ENCODE assay signal across 8 cellular contexts in the genomic region with DNA sequence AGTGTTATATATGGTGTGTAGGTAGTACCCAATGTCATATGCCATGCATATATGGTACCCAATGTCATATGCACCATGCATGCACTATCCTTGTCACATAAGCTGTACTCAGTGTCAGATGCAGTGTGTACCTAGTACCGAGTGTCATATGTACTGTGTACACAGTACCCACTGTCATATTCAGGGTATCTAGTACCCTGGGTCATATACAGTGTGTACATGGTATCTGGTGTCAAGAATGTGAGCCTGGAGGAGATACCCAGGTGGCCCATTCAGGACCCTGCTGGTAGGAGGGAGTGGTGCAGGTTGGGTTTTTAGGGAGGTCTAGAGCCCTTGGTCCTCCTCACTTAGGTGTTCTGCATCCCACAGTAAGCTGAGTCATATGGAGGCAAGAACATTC. TPM values are rescaled to one million over a fixed set of nuclear protein-coding genes. Genes with fewer than 3 reads are reported as not detected.
DNase-seq lines count a peak whose midpoint lies in the region; ATAC-seq, FAIRE-seq and TF ChIP-seq lines count a peak whose summit lies in the region.

No MANE protein-coding gene starts in this region.

- H4K20me1 ChIP-seq in PC-9 (ENCODE audit: insufficient read depth) (peaks cover 10% of the 10 kb centered on the region), keratinocyte (ENCODE audit: control insufficient read depth, extremely low read depth, insufficient read depth, low read length) (peaks cover 10% of the 10 kb centered on the region)

- no peak for TF ChIP-seq POLR2A in H54 (IDR thresholded peaks at IDR 0.05; ENCODE audit: low read depth, low read length)

- H3K27ac Mint-ChIP-seq in Calu3 (ENCODE audit: unreplicated experiment): no peak overlapping the region
- H3K27ac Mint-ChIP-seq in activated naive CD4-positive, alpha-beta T cell treated with anti-CD3 and anti-CD28 coated beads for 36 hours: no peak overlapping the region
- no peak overlapping the region for H3K27ac Mint-ChIP-seq in stimulated activated naive CD8-positive, alpha-beta T cell treated with anti-CD3 and anti-CD28 coated beads, Interleukin-15, Interleukin-2, amounts not matched to agents 100 ng/mL and 50 ng/mL, for 24 hours

- H3K27ac ChIP-seq in PC-9: no peak overlapping the region
- H3K27ac ChIP-seq in keratinocyte (ENCODE audit: control insufficient read depth, insufficient read depth, low read length): no peak overlapping the region

- peaks cover 30% of the 10 kb centered on the region for H3K4me1 ChIP-seq in PC-9 (replicated peaks; ENCODE audit: insufficient read depth)
- H3K4me1 ChIP-seq in keratinocyte (ENCODE audit: control insufficient read depth, extremely low read depth, insufficient read depth, low read length): peaks cover 32% of the 10 kb centered on the region

- H3K36me3 ChIP-seq in PC-9 (ENCODE audit: low read depth) (no peaks in the 10 kb centered on the region), keratinocyte (ENCODE audit: control insufficient read depth in 2 of 2, extremely low read depth in 1 of 2, insufficient read depth in 2 of 2, low read length in 2 of 2) (no peaks in the 10 kb centered on the region)

- peak overlapping the region; percentile 78 for H3K4me2 ChIP-seq in PC-9
- peak overlapping the region; percentile 96 for H3K4me2 ChIP-seq in keratinocyte (ENCODE audit: control insufficient read depth, extremely low read depth, insufficient read depth, low read depth, low read length)

- H3K9me1 ChIP-seq in keratinocyte (ENCODE audit: control insufficient read depth, extremely low read depth, insufficient read depth, low read length): peaks cover 5% of the 10 kb centered on the region

- FAIRE-seq in H54 (lab: Jason Lieb, UNC): peak; percentile 20
- FAIRE-seq in keratinocyte (lab: Jason Lieb, UNC): no peak

- no TSS peak for BruUV-seq in Calu3 (replicated peaks; lab: Mats Ljungman, UMichigan)
- no TSS peak for BruUV-seq in PC-9 (replicated peaks; lab: Mats Ljungman, UMichigan)

- H3K9ac ChIP-seq in keratinocyte (ENCODE audit: control insufficient read depth, extremely low read depth, insufficient read depth, low read length): no peak overlapping the region

- H2AFZ ChIP-seq in PC-9: no peak overlapping the region
- H2AFZ ChIP-seq in keratinocyte (ENCODE audit: control insufficient read depth, low read length): no peak overlapping the region

- ATAC-seq in left colon: no peak

- H3K27me3 ChIP-seq in PC-9 (ENCODE audit: insufficient read depth, low read depth): no peaks in the 10 kb centered on the region
- H3K27me3 ChIP-seq in keratinocyte (ENCODE audit: control insufficient read depth, extremely low read depth, insufficient read depth, low read length): no peaks in the 10 kb centered on the region

- intact Hi-C loops in Calu3 (cut with micrococcal nuclease; ENCODE audit: unreplicated experiment): no loop called here
- intact Hi-C loops in PC-9 (cut with micrococcal nuclease; ENCODE audit: unreplicated experiment): no loop called here
- intact Hi-C loops in activated naive CD4-positive, alpha-beta T cell treated with anti-CD3 and anti-CD28 coated beads for 36 hours (cut with micrococcal nuclease): loop anchor here (2.0 to 5.0 kb wide), 3 partner anchors 46 to 920 kb away; partner anchors contain the start of genes GTPBP4 and WDR37
- intact Hi-C loops in left colon (cut with DNase I, micrococcal nuclease): no loop called here

- CTCF ChIA-PET in Calu3 (lab: Charles Lee) (no interaction called here), PC-9 (lab: Charles Lee) (no interaction called here)
- CTCF ChIA-PET in activated naive CD4-positive, alpha-beta T cell treated with anti-CD3 and anti-CD28 coated beads for 36 hours (lab: Charles Lee): interaction anchor here (1.4 kb wide), 1 partner anchor 333 kb away, joined by 4 read pairs; no protein-coding TSS in a partner anchor

- H3F3A ChIP-seq in PC-9 (ENCODE audit: insufficient read depth, low read depth): peaks cover 6% of the 10 kb centered on the region

- peak; percentile 46 for DNase-seq in Calu3
- DNase-seq in H54 (ENCODE audit: insufficient read length, low spot score): peak; percentile 49
- DNase-seq in PC-9: peak in 1 of 2 experiments; percentile 50
- DNase-seq in activated naive CD4-positive, alpha-beta T cell treated with anti-CD3 and anti-CD28 coated beads for 36 hours: peak; percentile 72
- DNase-seq in keratinocyte (ENCODE audit: low read depth, low spot score): peak; percentile 44
- DNase-seq in NCI-H2107 treated with DMSO at 0.1 percent for 48 hours (lab: John Stamatoyannopoulos, UW; ENCODE audit: unreplicated experiment): no peak
- no peak for DNase-seq in left colon

- H3K27me3 Mint-ChIP-seq in Calu3 (ENCODE audit: unreplicated experiment): no peaks in the 10 kb centered on the region
- no peaks in the 10 kb centered on the region for H3K27me3 Mint-ChIP-seq in activated naive CD4-positive, alpha-beta T cell treated with anti-CD3 and anti-CD28 coated beads for 36 hours (ENCODE audit: low read depth)
- no peaks in the 10 kb centered on the region for H3K27me3 Mint-ChIP-seq in stimulated activated naive CD8-positive, alpha-beta T cell treated with anti-CD3 and anti-CD28 coated beads, Interleukin-15, Interleukin-2, amounts not matched to agents 100 ng/mL and 50 ng/mL, for 24 hours

- no peaks in the 10 kb centered on the region for H3K9me2 ChIP-seq in PC-9 (ENCODE audit: insufficient read depth)

- POLR2A ChIA-PET in PC-9 (lab: Charles Lee; ENCODE audit: unreplicated experiment): no interaction called here

- H3K4me3 Mint-ChIP-seq in Calu3 (ENCODE audit: low read depth, unreplicated experiment): peak overlapping the region; percentile 74
- peak overlapping the region; percentile 74 for H3K4me3 Mint-ChIP-seq in activated naive CD4-positive, alpha-beta T cell treated with anti-CD3 and anti-CD28 coated beads for 36 hours
- H3K4me3 Mint-ChIP-seq in stimulated activated naive CD8-positive, alpha-beta T cell treated with anti-CD3 and anti-CD28 coated beads, Interleukin-15, Interleukin-2, amounts not matched to agents 100 ng/mL and 50 ng/mL, for 24 hours: peak overlapping the region; percentile 91

- TF ChIP-seq CTCF in Calu3 (IDR thresholded peaks at IDR 0.05; ENCODE audit: unreplicated experiment) (peak; percentile 59), PC-9 (conservative IDR thresholded peaks at IDR 0.05) (peak; percentile 48), keratinocyte (optimal IDR thresholded peaks at IDR 0.05 in 1 of 3, IDR thresholded peaks at IDR 0.05 in 1 of 3, conservative IDR thresholded peaks at IDR 0.05 in 1 of 3; ENCODE audit: extremely low read depth in 1 of 3, insufficient read depth in 2 of 3, low read length in 3 of 3) (peak; percentile 3 to 62 (median 35))

- H3K9me3 Mint-ChIP-seq in Calu3 (ENCODE audit: low read depth, unreplicated experiment): no peaks in the 10 kb centered on the region
- no peaks in the 10 kb centered on the region for H3K9me3 Mint-ChIP-seq in activated naive CD4-positive, alpha-beta T cell treated with anti-CD3 and anti-CD28 coated beads for 36 hours
- no peaks in the 10 kb centered on the region for H3K9me3 Mint-ChIP-seq in stimulated activated naive CD8-positive, alpha-beta T cell treated with anti-CD3 and anti-CD28 coated beads, Interleukin-15, Interleukin-2, amounts not matched to agents 100 ng/mL and 50 ng/mL, for 24 hours

- H3K9me3 ChIP-seq in PC-9 (ENCODE audit: insufficient read depth, low read depth) (no peaks in the 10 kb centered on the region), keratinocyte (ENCODE audit: control insufficient read depth, low read depth, low read length) (no peaks in the 10 kb centered on the region)

- H3K36me3 Mint-ChIP-seq in Calu3 (ENCODE audit: insufficient read depth, unreplicated experiment): peaks cover 23% of the 10 kb centered on the region
- no peaks in the 10 kb centered on the region for H3K36me3 Mint-ChIP-seq in activated naive CD4-positive, alpha-beta T cell treated with anti-CD3 and anti-CD28 coated beads for 36 hours (ENCODE audit: low read depth)
- no peaks in the 10 kb centered on the region for H3K36me3 Mint-ChIP-seq in stimulated activated naive CD8-positive, alpha-beta T cell treated with anti-CD3 and anti-CD28 coated beads, Interleukin-15, Interleukin-2, amounts not matched to agents 100 ng/mL and 50 ng/mL, for 24 hours (ENCODE audit: low read depth)

- H3K4me1 Mint-ChIP-seq in Calu3 (ENCODE audit: low read depth, unreplicated experiment): peaks cover 38% of the 10 kb centered on the region
- peaks cover 31% of the 10 kb centered on the region for H3K4me1 Mint-ChIP-seq in activated naive CD4-positive, alpha-beta T cell treated with anti-CD3 and anti-CD28 coated beads for 36 hours (ENCODE audit: low read depth)
- H3K4me1 Mint-ChIP-seq in stimulated activated naive CD8-positive, alpha-beta T cell treated with anti-CD3 and anti-CD28 coated beads, Interleukin-15, Interleukin-2, amounts not matched to agents 100 ng/mL and 50 ng/mL, for 24 hours (ENCODE audit: low read depth): peaks cover 51% of the 10 kb centered on the region

- H3K4me3 ChIP-seq in PC-9 (peak overlapping the region; percentile 76; the same call in 1 of the 2 replicates), keratinocyte (ENCODE audit: control insufficient read depth in 2 of 3, extremely low read depth in 1 of 3, insufficient read depth in 2 of 3, low read depth in 1 of 3, low read length in 3 of 3) (peak overlapping the region in 2 of 3 experiments; percentile 79 to 94)

- H3K79me2 ChIP-seq in PC-9 (ENCODE audit: low read depth) (peaks cover 61% of the 10 kb centered on the region), keratinocyte (ENCODE audit: control insufficient read depth, insufficient read depth, low read length) (peaks cover 58% of the 10 kb centered on the region)

- dilution Hi-C loops in keratinocyte (cut with MboI; ENCODE audit: extremely low pct_ligation_motif_present, low sequenced_read_pairs): no loop called here

RNA-seq across cellular contexts. Expression of gene ZMYND11, which starts 1.8 kb away (rescaled TPM):
- total RNA-seq in Calu3 (2022) (37.9 and 40.3 TPM in 2 replicates), PC-9 (2021) (51.7 and 54.0 TPM in 2 replicates), left colon (10 to 100 TPM; 42.7 to 54.9 TPM)
- total RNA-seq in activated naive CD4-positive, alpha-beta T cell treated with anti-CD3 and anti-CD28 coated beads for 36 hours: 10 to 100 TPM; 10.1 to 11.0 TPM
- polyA plus RNA-seq in keratinocyte: 21.9 to 36.1 TPM (median 33.6 TPM) in 3 replicates
- 52.3 TPM for polyA plus RNA-seq in keratinocyte (2011; ENCODE audit: low read depth)
- polyA plus RNA-seq in keratinocyte (2011; cell fraction: cytosol; rRNA removed): 23.7 and 34.9 TPM in 2 replicates
- 22.9 and 35.1 TPM in 2 replicates for polyA plus RNA-seq in keratinocyte (2011; cell fraction: nucleus; rRNA removed)
- polyA plus RNA-seq in keratinocyte (2012; ENCODE audit: low replicate concordance): 22.2 and 28.3 TPM in 2 replicates
- polyA minus RNA-seq in keratinocyte: 8.5 to 28.7 TPM (median 15.3 TPM) in 3 replicates
- 15.9 TPM for polyA minus RNA-seq in keratinocyte (2011; cell fraction: cytosol; rRNA and poly(A)+ RNA removed)
- 7.9 and 18.9 TPM in 2 replicates for polyA minus RNA-seq in keratinocyte (2011; cell fraction: nucleus; rRNA and poly(A)+ RNA removed)

Comparison
In these comparisons a context has a peak if more than half of its experiments do, and no peak if none do; other contexts are left out.
1. DNase-seq: peak in Calu3 (single experiment), H54 (single experiment), activated naive CD4-positive, alpha-beta T cell treated with anti-CD3 and anti-CD28 coated beads for 36 hours (single experiment) and keratinocyte (single experiment); none in NCI-H2107 treated with DMSO at 0.1 percent for 48 hours (single experiment) and left colon (0 of 2).
2. Peak in every context shown above with its lines, with median percentiles within 50 percentile points of each other: H3K4me3 Mint-ChIP-seq and CTCF ChIP-seq.